Comparison of ENCODE assay signal across 22 cellular contexts in the genomic region with DNA sequence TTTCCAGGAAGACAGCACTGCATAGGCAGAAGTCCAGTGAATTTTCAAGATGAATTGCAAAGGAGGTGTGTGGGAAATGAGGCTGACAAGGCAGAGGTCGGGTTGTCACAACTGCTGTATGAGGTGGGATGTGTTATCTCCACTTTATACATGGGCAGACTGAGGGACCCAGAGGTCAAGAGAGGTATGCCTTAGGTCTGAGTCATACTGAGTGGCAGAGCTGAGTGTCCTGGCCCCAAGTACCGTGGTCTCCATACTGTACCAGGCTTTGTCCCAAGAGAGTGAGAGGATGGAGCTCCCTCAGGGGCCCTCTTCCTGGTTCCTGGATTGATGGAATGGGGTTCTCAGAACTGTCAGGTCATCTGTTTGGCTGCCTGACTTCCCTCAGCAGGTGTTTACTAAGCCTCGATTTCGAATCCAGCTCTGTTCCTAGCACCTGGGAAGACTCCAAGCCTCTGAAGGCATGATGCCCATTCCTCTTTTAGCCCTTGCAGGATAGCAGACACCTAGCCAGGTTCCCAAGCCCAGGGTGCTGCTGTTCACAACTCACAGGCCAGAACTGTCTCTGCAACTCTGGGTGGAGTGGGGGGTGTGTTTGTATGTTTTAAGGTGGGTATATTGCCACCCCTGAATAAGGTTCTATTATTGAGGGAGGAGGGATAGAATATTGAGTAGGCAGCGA. TPM values are rescaled to one million over a fixed set of nuclear protein-coding genes. Genes with fewer than 3 reads are reported as not detected.
DNase-seq lines count a peak whose midpoint lies in the region; ATAC-seq and TF ChIP-seq lines count a peak whose summit lies in the region.
"Had no signal": no experiment of that assay in that cellular context is flagged by ENCODE, and none has a peak within 500 bp of the region (broad histone marks: within the 10 kb centered on the region; RNA-seq: fewer than 3 reads in every experiment).

No MANE protein-coding gene starts in this region.

- H3K4me3 ChIP-seq in CD4-positive, CD25-positive, alpha-beta regulatory T cell (ENCODE audit: low read depth, low read length), result no peak overlapping the region
- no peak overlapping the region for H3K4me3 ChIP-seq in coronary artery
- H3K4me3 ChIP-seq: esophagus squamous epithelium, MG63, SJCRH30 had no signal

- no peak for ATAC-seq in CD4-positive, CD25-positive, alpha-beta regulatory T cell (ENCODE audit: low read depth in 2 of 2)
- ATAC-seq: stimulated activated naive CD8-positive, alpha-beta T cell treated with anti-CD3 and anti-CD28 coated beads, Interleukin-15, amount 100 ng/mL, for 72 hours had no signal

- H3K36me3 ChIP-seq in CD4-positive, CD25-positive, alpha-beta regulatory T cell (ENCODE audit: control insufficient read depth, insufficient read depth, low read length), result peaks cover 2% of the 10 kb centered on the region
- H3K36me3 ChIP-seq: brain microvascular endothelial cell, esophagus squamous epithelium, MG63, SJCRH30 had no signal

- DNase-seq in CD4-positive, CD25-positive, alpha-beta regulatory T cell, result no peak
- DNase-seq in HT1080 (ENCODE audit: low read depth), result peak; percentile 40
- DNase-seq in coronary artery (ENCODE audit: low spot score), result peak; percentile 50
- peak; percentile 57 for DNase-seq in osteocyte (ENCODE audit: extremely low spot score, unreplicated experiment)
- no peak for DNase-seq in posterior vena cava (ENCODE audit: low spot score)
- DNase-seq in NCI-H2107 treated with DMSO at 0.1 percent for 48 hours (lab: John Stamatoyannopoulos, UW; ENCODE audit: unreplicated experiment), result no peak
- DNase-seq in NCI-H187 (lab: John Stamatoyannopoulos, UW), result no peak
- no peak for DNase-seq in HuH-7 (ENCODE audit: low spot score)
- DNase-seq: activated CD4-positive, alpha-beta T cell treated with anti-CD3 and anti-CD28 coated beads for 1 hour; activated naive CD4-positive, alpha-beta T cell treated with Interleukin-2 at 50 U/mL for 16 hours; brain microvascular endothelial cell; Caco-2; esophagus squamous epithelium; MG63; NCI-H146; NCI-H446; nephron progenitor cell; SJCRH30 had no signal

- no peaks in the 10 kb centered on the region for H3K27me3 Mint-ChIP-seq in CD4-positive, CD25-positive, alpha-beta regulatory T cell
- no peaks in the 10 kb centered on the region for H3K27me3 Mint-ChIP-seq in osteocyte (ENCODE audit: unreplicated experiment)
- H3K27me3 Mint-ChIP-seq: stimulated activated naive CD8-positive, alpha-beta T cell treated with anti-CD3 and anti-CD28 coated beads, Interleukin-15, amount 100 ng/mL, for 72 hours had no signal

- no peak overlapping the region for H3K27ac ChIP-seq in CD4-positive, CD25-positive, alpha-beta regulatory T cell (ENCODE audit: insufficient read depth, low read length, poor library complexity, severe bottlenecking)
- H3K27ac ChIP-seq in coronary artery, result no peak overlapping the region
- H3K27ac ChIP-seq: brain microvascular endothelial cell, esophagus squamous epithelium, SJCRH30 had no signal

- H3K4me3 Mint-ChIP-seq in CD4-positive, CD25-positive, alpha-beta regulatory T cell, result peak overlapping the region in 2 of 4 donors; percentile 3 to 31
- no peak overlapping the region for H3K4me3 Mint-ChIP-seq in osteocyte (ENCODE audit: unreplicated experiment)
- H3K4me3 Mint-ChIP-seq: nephron progenitor cell; stimulated activated naive CD8-positive, alpha-beta T cell treated with anti-CD3 and anti-CD28 coated beads, Interleukin-15, amount 100 ng/mL, for 72 hours; T-helper 2 cell treated with Interferon-gamma antibody and Interleukin-4, amounts not matched to agents 5 μg/mL and 100 μg/mL, for 36 hours had no signal

- TF ChIP-seq CTCF in coronary artery (IDR thresholded peaks at IDR 0.05), result no peak
- no peak for TF ChIP-seq CTCF in osteocyte (IDR thresholded peaks at IDR 0.05)

- H3K4me1 Mint-ChIP-seq in CD4-positive, CD25-positive, alpha-beta regulatory T cell, result peaks cover 4 to 46% (median 21%) of the 10 kb centered on the region in 4 donors
- peaks cover 2% of the 10 kb centered on the region for H3K4me1 Mint-ChIP-seq in osteocyte (ENCODE audit: unreplicated experiment)

- H3K9me3 ChIP-seq in CD4-positive, CD25-positive, alpha-beta regulatory T cell (ENCODE audit: control insufficient read depth in 2 of 2, low read length in 2 of 2), result no peaks in the 10 kb centered on the region
- H3K9me3 ChIP-seq: Caco-2, esophagus squamous epithelium, MG63, SJCRH30 had no signal

- no peaks in the 10 kb centered on the region for H3K4me1 ChIP-seq in CD4-positive, CD25-positive, alpha-beta regulatory T cell (ENCODE audit: control insufficient read depth, insufficient read depth, low read length, poor library complexity, severe bottlenecking)
- H3K4me1 ChIP-seq: Caco-2, esophagus squamous epithelium, SJCRH30 had no signal

- H3K36me3 Mint-ChIP-seq in CD4-positive, CD25-positive, alpha-beta regulatory T cell, result peaks cover 18% of the 10 kb centered on the region
- H3K36me3 Mint-ChIP-seq in osteocyte (ENCODE audit: unreplicated experiment), result no peaks in the 10 kb centered on the region

- no peaks in the 10 kb centered on the region for H3K9me3 Mint-ChIP-seq in CD4-positive, CD25-positive, alpha-beta regulatory T cell
- no peaks in the 10 kb centered on the region for H3K9me3 Mint-ChIP-seq in osteocyte (ENCODE audit: unreplicated experiment)
- H3K9me3 Mint-ChIP-seq: nephron progenitor cell; stimulated activated naive CD8-positive, alpha-beta T cell treated with anti-CD3 and anti-CD28 coated beads, Interleukin-15, amount 100 ng/mL, for 72 hours; T-helper 2 cell treated with Interferon-gamma antibody and Interleukin-4, amounts not matched to agents 5 μg/mL and 100 μg/mL, for 36 hours had no signal

- intact Hi-C loops in posterior vena cava (cut with DNase I), result no loop called here

- H3K27ac Mint-ChIP-seq in CD4-positive, CD25-positive, alpha-beta regulatory T cell, result peak overlapping the region; percentile 74 to 81 (median 75)
- H3K27ac Mint-ChIP-seq in osteocyte (ENCODE audit: unreplicated experiment), result no peak overlapping the region
- H3K27ac Mint-ChIP-seq: nephron progenitor cell had no signal

- no peaks in the 10 kb centered on the region for H3K27me3 ChIP-seq in CD4-positive, CD25-positive, alpha-beta regulatory T cell (ENCODE audit: control insufficient read depth, insufficient read depth, low read length)
- H3K27me3 ChIP-seq: brain microvascular endothelial cell, esophagus squamous epithelium, MG63, SJCRH30 had no signal

RNA-seq across cellular contexts. Expression of a gene that starts 14.5 kb away (rescaled TPM):
- total RNA-seq in CD4-positive, CD25-positive, alpha-beta regulatory T cell, result 7.5 TPM
- 1 to 10 TPM in 3 of 4 donors, under 1 TPM in 1; 0.97 to 4.1 (median 3.1) TPM for polyA plus RNA-seq in CD4-positive, CD25-positive, alpha-beta regulatory T cell
- total RNA-seq in HT1080 (2014; rRNA removed; shearing (Covaris generic)), result 7.3 and 7.8 TPM in 2 replicates
- 2.9 and 3.3 TPM in 2 replicates for polyA plus RNA-seq in HT1080 (2015; cell fraction: cytosol; rRNA removed)
- 4.5 and 4.6 TPM in 2 replicates for polyA plus RNA-seq in HT1080 (2015; cell fraction: nucleus; rRNA removed)
- total RNA-seq in osteocyte (8.0 and 8.9 TPM in 2 replicates), posterior vena cava (10 to 100 TPM in 1 of 2 donors, 1 to 10 TPM in 1; 8.9 to 11.9 TPM)

RNA-seq across cellular contexts. Expression of a gene that starts 48.4 kb away (rescaled TPM):
- 1.2 TPM for total RNA-seq in CD4-positive, CD25-positive, alpha-beta regulatory T cell
- polyA plus RNA-seq in CD4-positive, CD25-positive, alpha-beta regulatory T cell, result 1 to 10 TPM; 1.6 to 4.3 (median 3.4) TPM
- 0.67 and 1.1 TPM in 2 replicates for total RNA-seq in HT1080 (2014; rRNA removed; shearing (Covaris generic))
- 0.89 and 1.00 TPM in 2 replicates for polyA plus RNA-seq in HT1080 (2015; cell fraction: cytosol; rRNA removed)
- polyA plus RNA-seq in HT1080 (2015; cell fraction: nucleus; rRNA removed), result 1.9 and 2.9 TPM in 2 replicates
- total RNA-seq in osteocyte, result 0.97 and 1.6 TPM in 2 replicates
- 1 to 10 TPM; 3.1 to 5.4 TPM for total RNA-seq in posterior vena cava

RNA-seq across cellular contexts. Expression of a gene that starts 54.7 kb away (rescaled TPM):
- total RNA-seq in CD4-positive, CD25-positive, alpha-beta regulatory T cell, result not detected
- polyA plus RNA-seq in CD4-positive, CD25-positive, alpha-beta regulatory T cell, result under 1 TPM in 1 of 4 donors, not detected in 3; 0.46 TPM
- 0.17 and 0.59 TPM in 2 replicates for total RNA-seq in HT1080 (2014; rRNA removed; shearing (Covaris generic))
- polyA plus RNA-seq in HT1080 (2015; cell fraction: cytosol; rRNA removed), result 0.03 and 0.12 TPM in 2 replicates
- polyA plus RNA-seq in HT1080 (2015; cell fraction: nucleus; rRNA removed), result 0.13 and 0.53 TPM in 2 replicates
- total RNA-seq in osteocyte, result not detected in 2 replicates
- not detected for total RNA-seq in posterior vena cava
- total RNA-seq: Caco-2, dermis microvascular lymphatic vessel endothelial cell, esophagus squamous epithelium, lung microvascular endothelial cell, SJCRH30 had no signal

Comparison
In these comparisons a context has a peak if more than half of its experiments do, and no peak if none do; other contexts are left out.
1. DNase-seq: peak in HT1080 (single experiment), coronary artery (single experiment) and osteocyte (single experiment); none in CD4-positive, CD25-positive, alpha-beta regulatory T cell (0 of 3), posterior vena cava (single experiment), NCI-H2107 treated with DMSO at 0.1 percent for 48 hours (single experiment), NCI-H187 (0 of 2) and HuH-7 (single experiment).